ENCODE assay signal across 31 cellular contexts in genomic region chr12:103499571-103499970, GRCh38. TPM values are rescaled to one million over a fixed set of nuclear protein-coding genes. Genes with fewer than 3 reads are reported as not detected.
DNase-seq lines count a peak whose midpoint lies in the region; ATAC-seq and TF ChIP-seq lines count a peak whose summit lies in the region.
"Had no signal": no experiment of that assay in that cellular context is flagged by ENCODE, and none has a peak within 500 bp of the region (broad histone marks: within the 10 kb centered on the region; RNA-seq: fewer than 3 reads in every experiment).

No MANE protein-coding gene starts in this region.

- H3K4me2 ChIP-seq in OCI-LY3 (ENCODE audit: low read length) = peak overlapping the region; percentile 68

- H3K9me3 Mint-ChIP-seq in activated T-cell treated with anti-CD3 and anti-CD28 coated beads, Interleukin-2, amount 50 U/mL, for 24 hours = peaks cover 5% of the 10 kb centered on the region
- H3K9me3 Mint-ChIP-seq in activated naive CD8-positive, alpha-beta T cell treated with anti-CD3 and anti-CD28 coated beads for 36 hours = peaks cover 10% of the 10 kb centered on the region
- H3K9me3 Mint-ChIP-seq in activated T-helper 1 cell treated with anti-CD3 and anti-CD28 coated beads, Interleukin-12 subunit alpha, Interleukin-12 subunit beta, Interleukin-2, Interleukin-4 antibody, amounts not matched to agents 30 ng/mL and 10 ng/mL and 1 ng/mL, durations not matched to agents 14 hours and 24 hours and 36 hours = peaks cover 11% of the 10 kb centered on the region

- H3K27ac Mint-ChIP-seq in activated T-cell treated with anti-CD3 and anti-CD28 coated beads, Interleukin-2, amount 50 U/mL, for 24 hours = peak overlapping the region; percentile 82
- peak overlapping the region; percentile 52 for H3K27ac Mint-ChIP-seq in activated naive CD8-positive, alpha-beta T cell treated with anti-CD3 and anti-CD28 coated beads for 36 hours
- H3K27ac Mint-ChIP-seq in activated T-helper 1 cell treated with anti-CD3 and anti-CD28 coated beads, Interleukin-12 subunit alpha, Interleukin-12 subunit beta, Interleukin-2, Interleukin-4 antibody, amounts not matched to agents 30 ng/mL and 10 ng/mL and 1 ng/mL, durations not matched to agents 14 hours and 24 hours and 36 hours = no peak overlapping the region
- H3K27ac Mint-ChIP-seq: activated naive CD8-positive, alpha-beta T cell treated with anti-CD3 and anti-CD28 coated beads, Interleukin-2, amount 10 ng/mL, durations not matched to agents 7 days and 5 days; T-helper 1 cell treated with Interleukin-12 subunit alpha and Interleukin-12 subunit beta and Interleukin-4 antibody, amounts not matched to agents 30 μg/mL and 1 μg/mL, for 36 hours had no signal

- no peak overlapping the region for H3K4me3 Mint-ChIP-seq in activated T-cell treated with anti-CD3 and anti-CD28 coated beads, Interleukin-2, amount 50 U/mL, for 24 hours
- no peak overlapping the region for H3K4me3 Mint-ChIP-seq in activated naive CD8-positive, alpha-beta T cell treated with anti-CD3 and anti-CD28 coated beads for 36 hours
- no peak overlapping the region for H3K4me3 Mint-ChIP-seq in activated T-helper 1 cell treated with anti-CD3 and anti-CD28 coated beads, Interleukin-12 subunit alpha, Interleukin-12 subunit beta, Interleukin-2, Interleukin-4 antibody, amounts not matched to agents 30 ng/mL and 10 ng/mL and 1 ng/mL, durations not matched to agents 14 hours and 24 hours and 36 hours
- H3K4me3 Mint-ChIP-seq: activated naive CD8-positive, alpha-beta T cell treated with anti-CD3 and anti-CD28 coated beads, Interleukin-2, amount 10 ng/mL, durations not matched to agents 7 days and 5 days; naive thymus-derived CD4-positive, alpha-beta T cell; T-helper 1 cell treated with Interleukin-12 subunit alpha and Interleukin-12 subunit beta and Interleukin-4 antibody, amounts not matched to agents 30 μg/mL and 1 μg/mL, for 36 hours had no signal

- peaks cover 52% of the 10 kb centered on the region for H3K4me1 Mint-ChIP-seq in activated T-cell treated with anti-CD3 and anti-CD28 coated beads, Interleukin-2, amount 50 U/mL, for 24 hours (ENCODE audit: low read depth)
- peaks cover 37% of the 10 kb centered on the region for H3K4me1 Mint-ChIP-seq in activated naive CD8-positive, alpha-beta T cell treated with anti-CD3 and anti-CD28 coated beads for 36 hours
- peaks cover 38% of the 10 kb centered on the region for H3K4me1 Mint-ChIP-seq in activated T-helper 1 cell treated with anti-CD3 and anti-CD28 coated beads, Interleukin-12 subunit alpha, Interleukin-12 subunit beta, Interleukin-2, Interleukin-4 antibody, amounts not matched to agents 30 ng/mL and 10 ng/mL and 1 ng/mL, durations not matched to agents 14 hours and 24 hours and 36 hours (ENCODE audit: low read depth)

- H3K9ac ChIP-seq in OCI-LY3 (ENCODE audit: low read length) = peak overlapping the region; percentile 82

- H3K27me3 Mint-ChIP-seq in activated T-cell treated with anti-CD3 and anti-CD28 coated beads, Interleukin-2, amount 50 U/mL, for 24 hours = peaks cover 35% of the 10 kb centered on the region
- H3K27me3 Mint-ChIP-seq in activated naive CD8-positive, alpha-beta T cell treated with anti-CD3 and anti-CD28 coated beads for 36 hours = peaks cover 21% of the 10 kb centered on the region
- peaks cover 26% of the 10 kb centered on the region for H3K27me3 Mint-ChIP-seq in activated T-helper 1 cell treated with anti-CD3 and anti-CD28 coated beads, Interleukin-12 subunit alpha, Interleukin-12 subunit beta, Interleukin-2, Interleukin-4 antibody, amounts not matched to agents 30 ng/mL and 10 ng/mL and 1 ng/mL, durations not matched to agents 14 hours and 24 hours and 36 hours (ENCODE audit: insufficient read depth)

- H4K20me1 ChIP-seq in OCI-LY3 (ENCODE audit: insufficient read depth, low read length) = no peaks in the 10 kb centered on the region

- peaks cover 6% of the 10 kb centered on the region; the same call in 1 of the 2 replicates for H3K9me3 ChIP-seq in OCI-LY3 (ENCODE audit: insufficient read depth, low read length)
- H3K9me3 ChIP-seq: BE2C, transverse colon had no signal

- H3K36me3 Mint-ChIP-seq in activated T-cell treated with anti-CD3 and anti-CD28 coated beads, Interleukin-2, amount 50 U/mL, for 24 hours (ENCODE audit: low read depth) = no peaks in the 10 kb centered on the region
- no peaks in the 10 kb centered on the region for H3K36me3 Mint-ChIP-seq in activated naive CD8-positive, alpha-beta T cell treated with anti-CD3 and anti-CD28 coated beads for 36 hours
- H3K36me3 Mint-ChIP-seq in activated T-helper 1 cell treated with anti-CD3 and anti-CD28 coated beads, Interleukin-12 subunit alpha, Interleukin-12 subunit beta, Interleukin-2, Interleukin-4 antibody, amounts not matched to agents 30 ng/mL and 10 ng/mL and 1 ng/mL, durations not matched to agents 14 hours and 24 hours and 36 hours (ENCODE audit: low read depth) = peaks cover 2% of the 10 kb centered on the region

- intact Hi-C loops in activated T-helper 1 cell treated with anti-CD3 and anti-CD28 coated beads, Interleukin-12 subunit alpha, Interleukin-12 subunit beta, Interleukin-2, Interleukin-4 antibody, amounts not matched to agents 30 ng/mL and 10 ng/mL and 1 ng/mL, durations not matched to agents 14 hours and 24 hours and 36 hours (cut with micrococcal nuclease) = loop anchor here (5.0 kb wide), 2 partner anchors 42 to 1608 kb away; partner anchors contain the start of gene WASHC4

- H2AFZ ChIP-seq in OCI-LY3 (ENCODE audit: low read depth, low read length) = no peak overlapping the region

- peaks cover 5% of the 10 kb centered on the region for H3K36me3 ChIP-seq in OCI-LY3 (replicated peaks; ENCODE audit: low read depth, low read length)
- H3K36me3 ChIP-seq: BE2C, transverse colon had no signal

- peaks cover 95% of the 10 kb centered on the region for H3K4me1 ChIP-seq in OCI-LY3 (ENCODE audit: low read length)

- H3K27ac ChIP-seq in OCI-LY3 (ENCODE audit: low read length) = peak overlapping the region; percentile 97
- H3K27ac ChIP-seq: SK-N-MC, transverse colon had no signal

- DNase-seq in activated T-cell treated with anti-CD3 and anti-CD28 coated beads, Interleukin-2, amount 50 U/mL, for 24 hours = no peak
- no peak for DNase-seq in activated T-cell treated with anti-CD3 and anti-CD28 coated beads, Interleukin-2, amount 50 U/mL, for 48 hours
- DNase-seq in activated naive CD8-positive, alpha-beta T cell treated with anti-CD3 and anti-CD28 coated beads for 36 hours = no peak
- DNase-seq in renal cortical epithelial cell (ENCODE audit: low read depth) (peak; percentile 59), GM19238 (ENCODE audit: insufficient read length, low spot score) (no peak)
- no peak for DNase-seq in activated T-helper 1 cell treated with anti-CD3 and anti-CD28 coated beads, Interleukin-12 subunit alpha, Interleukin-12 subunit beta, Interleukin-2, Interleukin-4 antibody, amounts not matched to agents 30 ng/mL and 10 ng/mL and 1 ng/mL, durations not matched to agents 14 hours and 24 hours and 36 hours (ENCODE audit: low spot score)
- DNase-seq: activated naive CD8-positive, alpha-beta T cell treated with anti-CD3 and anti-CD28 coated beads, Interleukin-2, amount 10 ng/mL, durations not matched to agents 7 days and 5 days; BE2C; DMS79; GF-D8; KG1; midbrain; MM.1S; naive thymus-derived CD4-positive, alpha-beta T cell; NCI-H2081; NCI-H226; NCI-H82; occipital lobe; transverse colon had no signal

- H3K27me3 ChIP-seq in OCI-LY3 (ENCODE audit: low read depth, low read length) = no peaks in the 10 kb centered on the region
- H3K27me3 ChIP-seq: BE2C had no signal

- TF ChIP-seq CTCF in OCI-LY3 (IDR thresholded peaks at IDR 0.05; ENCODE audit: low read depth, low read length) = no peak

- peak overlapping the region; percentile 20 for H3K4me3 ChIP-seq in OCI-LY3 (ENCODE audit: low read length)
- H3K4me3 ChIP-seq: SK-N-MC, transverse colon had no signal

- no peaks in the 10 kb centered on the region for H3K79me2 ChIP-seq in OCI-LY3 (ENCODE audit: low read length)

- ATAC-seq in GM21717 (IDR thresholded peaks at IDR 0.05; ENCODE audit: unreplicated experiment) = no peak
- ATAC-seq: HCT116; naive thymus-derived CD4-positive, alpha-beta T cell had no signal

RNA-seq across cellular contexts. Expression of gene C12orf42, which starts 3.8 kb away (rescaled TPM):
- total RNA-seq in activated naive CD8-positive, alpha-beta T cell treated with anti-CD3 and anti-CD28 coated beads for 36 hours = under 1 TPM; 0.19 to 0.24 TPM
- not detected in 2 replicates for total RNA-seq in renal cortical epithelial cell
- not detected in 2 replicates for total RNA-seq in activated T-helper 1 cell treated with anti-CD3 and anti-CD28 coated beads, Interleukin-12 subunit alpha, Interleukin-12 subunit beta, Interleukin-2, Interleukin-4 antibody, amounts not matched to agents 30 ng/mL and 10 ng/mL and 1 ng/mL, durations not matched to agents 14 hours and 24 hours and 36 hours
- total RNA-seq: activated T-helper 2 cell treated with anti-CD3 and anti-CD28 coated beads, Interferon-gamma antibody, Interleukin-2, Interleukin-4, amounts not matched to agents 10 μg/mL and 5 μg/mL and 100 μg/mL, durations not matched to agents 14 hours and 24 hours and 36 hours; astrocyte; dermis microvascular lymphatic vessel endothelial cell; fibroblast of lung; glomerular endothelial cell; HT1080; pulmonary artery endothelial cell had no signal
